ENCODE assay signal across 1 cellular context in genomic region chr16:84607061-84607460, GRCh38.
A peak's percentile ranks its signal among the peaks of the same experiment; 100 is the strongest.
TF ChIP-seq lines count a peak whose summit lies in the region.

No MANE protein-coding gene starts in this region.

TF ChIP-seq in GM12878, 131 proteins besides CTCF, POLR2A, EP300 and RAD21:
- TF ChIP-seq MLLT1 (IDR thresholded peaks at IDR 0.05) (peak; percentile 82), BACH1 (IDR thresholded peaks at IDR 0.05; ENCODE audit: borderline replicate concordance) (peak; percentile 10; the same call in 1 of the 2 replicates), ZBTB11 (CRISPR knock-in tag; IDR thresholded peaks at IDR 0.05) (no peak), PKNOX1 (IDR thresholded peaks at IDR 0.05) (0 out of 2 replicates have a peak, but pooled peaks have one; percentile 5)
TF ChIP-seq in GM12878: peak in this region for 3.
